8 cellular contexts compared by ENCODE assay signal in genomic region chr17:47254403-47254943, GRCh38. TPM values are rescaled to one million over a fixed set of nuclear protein-coding genes. Genes with fewer than 3 reads are reported as not detected.
DNase-seq lines count a peak whose midpoint lies in the region; ATAC-seq lines count a peak whose summit lies in the region.

No MANE protein-coding gene starts in this region.

- H3K27me3 ChIP-seq in iPS-20b (ENCODE audit: insufficient read depth, low read length) = peaks cover 65% of the 10 kb centered on the region
- H3K27me3 ChIP-seq in subcutaneous abdominal adipose tissue (ENCODE audit: control insufficient read depth in 5 of 5, insufficient read depth in 4 of 5, low read length in 5 of 5) = peaks cover 0 to 6% (median 0%) of the 10 kb centered on the region in 5 donors

- H3K36me3 ChIP-seq in iPS-20b (ENCODE audit: insufficient read depth, low read depth, low read length) = no peaks in the 10 kb centered on the region
- H3K36me3 ChIP-seq in subcutaneous abdominal adipose tissue (ENCODE audit: control insufficient read depth in 5 of 5, insufficient read depth in 5 of 5, low read length in 5 of 5) = no peaks in the 10 kb centered on the region

- H3K9me3 ChIP-seq in iPS-20b (ENCODE audit: insufficient read depth, low read depth, low read length) (no peaks in the 10 kb centered on the region), subcutaneous abdominal adipose tissue (ENCODE audit: control insufficient read depth in 5 of 5, low read length in 5 of 5) (no peaks in the 10 kb centered on the region)

- no peak for ATAC-seq in activated T-cell treated with anti-CD3 and anti-CD28 coated beads, Interleukin-2, amount 50 U/mL, for 72 hours (replicated peaks in 1 of 2)

- H3K27ac ChIP-seq in iPS-20b (ENCODE audit: low read length) (no peak overlapping the region), subcutaneous abdominal adipose tissue (ENCODE audit: low read depth, low read length) (peak overlapping the region; percentile 46)

- no peaks in the 10 kb centered on the region for H3K36me3 Mint-ChIP-seq in activated T-cell treated with anti-CD3 and anti-CD28 coated beads, Interleukin-2, amount 50 U/mL, for 72 hours (ENCODE audit: insufficient read depth in 2 of 2)

- peaks cover 67% of the 10 kb centered on the region for H3K27me3 Mint-ChIP-seq in activated T-cell treated with anti-CD3 and anti-CD28 coated beads, Interleukin-2, amount 50 U/mL, for 72 hours (ENCODE audit: low read depth)

- peak overlapping the region; percentile 88 to 92 for H3K4me3 Mint-ChIP-seq in activated T-cell treated with anti-CD3 and anti-CD28 coated beads, Interleukin-2, amount 50 U/mL, for 72 hours

- H3K4me3 ChIP-seq in iPS-20b (ENCODE audit: low read length) (peak overlapping the region; percentile 79), subcutaneous abdominal adipose tissue (ENCODE audit: low read depth in 1 of 5, low read length in 5 of 5) (peak overlapping the region; percentile 70 to 84 (median 79))

- H3K9ac ChIP-seq in iPS-20b (ENCODE audit: low read depth, low read length) (peak overlapping the region; percentile 10; the same call in 1 of the 2 replicates), subcutaneous abdominal adipose tissue (ENCODE audit: low read length in 5 of 5) (peak overlapping the region in 4 of 5 donors; percentile 22 to 76 (median 66))

- peaks cover 19% of the 10 kb centered on the region for H3K4me1 Mint-ChIP-seq in activated T-cell treated with anti-CD3 and anti-CD28 coated beads, Interleukin-2, amount 50 U/mL, for 72 hours (ENCODE audit: low read depth)

- DNase-seq in NCI-H748 (lab: John Stamatoyannopoulos, UW; ENCODE audit: unreplicated experiment) (peak; percentile 14), NCI-H748 treated with DMSO at 0.1 percent for 48 hours (lab: John Stamatoyannopoulos, UW) (no peak), SIG-M5 (lab: John Stamatoyannopoulos, UW) (no peak), DMS 273 treated with DMSO at 0.1 percent for 48 hours (lab: John Stamatoyannopoulos, UW) (no peak)
- DNase-seq in activated T-cell treated with anti-CD3 and anti-CD28 coated beads, Interleukin-2, amount 50 U/mL, for 72 hours = no peak
- DNase-seq in activated CD8-positive, alpha-beta memory T cell treated with anti-CD3 and anti-CD28 coated beads, Interleukin-2, amount 50 U/mL, for 4 hours = no peak

- H3K9me3 Mint-ChIP-seq in activated T-cell treated with anti-CD3 and anti-CD28 coated beads, Interleukin-2, amount 50 U/mL, for 72 hours = no peaks in the 10 kb centered on the region

- H3K4me1 ChIP-seq in iPS-20b (ENCODE audit: insufficient read depth, low read length) (no peaks in the 10 kb centered on the region), subcutaneous abdominal adipose tissue (ENCODE audit: control insufficient read depth in 5 of 5, insufficient read depth in 5 of 5, low read length in 5 of 5) (peaks cover 2 to 32% (median 27%) of the 10 kb centered on the region in 5 donors)

- H3K27ac Mint-ChIP-seq in activated T-cell treated with anti-CD3 and anti-CD28 coated beads, Interleukin-2, amount 50 U/mL, for 72 hours = peak overlapping the region; percentile 58

RNA-seq across cellular contexts. Expression of gene ITGB3, which starts 0.8 kb away (rescaled TPM):
- not detected for total RNA-seq in activated T-cell treated with anti-CD3 and anti-CD28 coated beads, Interleukin-2, amount 50 U/mL, for 72 hours

RNA-seq across cellular contexts. Expression of gene MYL4, which starts 45.3 kb away (rescaled TPM):
- total RNA-seq in activated T-cell treated with anti-CD3 and anti-CD28 coated beads, Interleukin-2, amount 50 U/mL, for 72 hours = not detected
